ENCODE assay signal across 1 cellular context in the genomic region with DNA sequence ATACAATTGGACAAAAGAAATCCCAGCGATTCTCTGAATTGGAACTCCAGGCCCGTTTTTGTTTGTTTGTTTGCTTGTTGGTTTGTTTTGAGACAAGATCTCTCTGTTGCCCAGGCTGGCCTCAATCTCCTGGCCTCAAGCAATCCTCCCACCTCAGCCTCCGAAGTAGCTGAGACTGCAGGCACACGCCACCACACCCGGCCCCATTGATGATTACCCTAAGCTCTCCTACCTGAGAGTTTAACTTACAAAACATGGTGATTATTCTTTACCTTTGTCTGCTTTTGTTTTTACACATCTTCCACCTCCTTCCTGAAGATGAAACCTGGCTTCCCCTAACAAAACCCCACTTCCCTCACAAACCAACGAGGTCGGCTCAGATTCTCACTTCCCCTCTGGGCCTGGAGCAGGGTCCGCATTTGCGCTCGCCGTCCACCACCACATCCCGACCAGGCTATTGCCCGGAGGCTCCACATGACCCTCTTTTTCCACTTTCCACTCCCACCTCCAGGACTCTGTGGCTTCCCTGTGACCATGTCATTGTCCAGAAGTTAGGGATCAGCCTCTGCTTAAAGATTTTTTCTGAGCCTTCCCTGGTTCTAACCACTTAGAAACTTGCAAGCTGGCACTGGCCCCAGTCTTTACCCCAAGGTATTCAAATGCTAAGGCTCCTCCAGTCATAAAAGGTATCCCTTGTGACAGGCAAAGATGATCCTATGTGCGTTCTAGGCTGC.
TF ChIP-seq lines count a peak whose summit lies in the region.

No MANE protein-coding gene starts in this region.

TF ChIP-seq in H1, 55 proteins besides CTCF, POLR2A, EP300 and RAD21 (continued from another document):
- TF ChIP-seq POLR2AphosphoS5 (IDR thresholded peaks at IDR 0.05; ENCODE audit: low read depth, low read length) (no peak), GTF2F1 (IDR thresholded peaks at IDR 0.05; ENCODE audit: borderline replicate concordance, low read depth, low read length) (no peak)
